In genomic region chr21:15849161-15849560, GRCh38 we compare ENCODE assay signal across 20 cellular contexts.
DNase-seq lines count a peak whose midpoint lies in the region; ATAC-seq, FAIRE-seq and TF ChIP-seq lines count a peak whose summit lies in the region.
"Had no signal": no experiment of that assay in that cellular context is flagged by ENCODE, and none has a peak within 500 bp of the region (broad histone marks: within the 10 kb centered on the region; RNA-seq: fewer than 3 reads in every experiment).

No MANE protein-coding gene starts in this region.

- no peak overlapping the region for H3K14ac ChIP-seq in IMR-90 (replicated peaks; ENCODE audit: low read depth, low read length)

- TF ChIP-seq CTCF in IMR-90 (conservative IDR thresholded peaks at IDR 0.05; ENCODE audit: low read depth, low read length) = no peak
- TF ChIP-seq CTCF in endothelial cell of umbilical vein (IDR thresholded peaks at IDR 0.05; ENCODE audit: extremely low read depth in 1 of 2, insufficient read depth in 1 of 2, low read depth in 1 of 2, low read length in 2 of 2) = no peak
- TF ChIP-seq CTCF in mucosa of descending colon (IDR thresholded peaks at IDR 0.05) = no peak

- FAIRE-seq in endothelial cell of umbilical vein (lab: Jason Lieb, UNC) = no peak

- no peak for TF ChIP-seq POLR2A in IMR-90 (IDR thresholded peaks at IDR 0.05; ENCODE audit: low read depth, low read length)
- no peak for TF ChIP-seq POLR2A in endothelial cell of umbilical vein (IDR thresholded peaks at IDR 0.05; ENCODE audit: low read depth, low read length)

- no peak overlapping the region for H2BK120ac ChIP-seq in IMR-90 (ENCODE audit: low read depth, low read length)

- 20% methylated on average over 1 of the region's 1 CpG; no CpG with 5 or more reads in 1 of the 2 experiments for WGBS in IMR-90 (ENCODE audit: extremely low coverage in 2 of 2, insufficient read length in 1 of 2), 2 experiments

- H3K4me3 ChIP-seq in ACC112 (ENCODE audit: low read depth, low read length) (no peak overlapping the region; the same call in 1 of the 2 replicates), IMR-90 (ENCODE audit: insufficient read depth, low read depth, low read length) (no peak overlapping the region), endothelial cell of umbilical vein (replicated peaks in 1 of 3; ENCODE audit: insufficient read depth in 1 of 3, low read depth in 1 of 3, low read length in 3 of 3) (no peak overlapping the region), mucosa of descending colon (no peak overlapping the region)
- H3K4me3 ChIP-seq: BLaER1 treated with 17β-estradiol and CSF1 and Interleukin-3, amounts not matched to agents 10 nM and 100 nM; SJSA1 had no signal

- no peaks in the 10 kb centered on the region for H3K27me3 ChIP-seq in ACC112 (ENCODE audit: insufficient read depth, low read length)
- no peaks in the 10 kb centered on the region for H3K27me3 ChIP-seq in IMR-90 (ENCODE audit: control insufficient read depth, insufficient read depth, low read length)
- H3K27me3 ChIP-seq in endothelial cell of umbilical vein (ENCODE audit: control insufficient read depth in 2 of 2, insufficient read depth in 2 of 2, low read length in 2 of 2) = no peaks in the 10 kb centered on the region
- H3K27me3 ChIP-seq: BLaER1 treated with 17β-estradiol and CSF1 and Interleukin-3, amounts not matched to agents 10 nM and 100 nM; SJSA1 had no signal

- peaks cover 3% of the 10 kb centered on the region; the same call in 1 of the 2 replicates for H3K36me3 ChIP-seq in ACC112 (ENCODE audit: insufficient read depth, low read length)
- no peaks in the 10 kb centered on the region for H3K36me3 ChIP-seq in IMR-90 (ENCODE audit: control insufficient read depth, insufficient read depth, low read length)
- H3K36me3 ChIP-seq in endothelial cell of umbilical vein (ENCODE audit: control insufficient read depth in 2 of 2, extremely low read depth in 1 of 2, insufficient read depth in 2 of 2, low read length in 2 of 2) = peaks cover 0 to 2% of the 10 kb centered on the region in 2 experiments
- H3K36me3 ChIP-seq in mucosa of descending colon (ENCODE audit: low read depth) = no peaks in the 10 kb centered on the region

- in situ Hi-C loops in IMR-90 (cut with MboI; ENCODE audit: low sequenced_read_pairs) = no loop called here

- no peak overlapping the region for H3K4me2 ChIP-seq in IMR-90 (ENCODE audit: low read depth, low read length)
- peak overlapping the region; percentile 74 for H3K4me2 ChIP-seq in endothelial cell of umbilical vein (ENCODE audit: insufficient read depth, low read length)
- H3K4me2 ChIP-seq: BLaER1 treated with 17β-estradiol and CSF1 and Interleukin-3, amounts not matched to agents 10 nM and 100 nM had no signal

- POLR2A ChIA-PET in IMR-90 (lab: Charles Lee; ENCODE audit: unreplicated experiment) = no interaction called here
- POLR2A ChIA-PET in endothelial cell of umbilical vein (lab: Charles Lee) = no interaction called here

- peak; percentile 2 for DNase-seq in A172 (ENCODE audit: low spot score)
- no peak for DNase-seq in IMR-90
- no peak for DNase-seq in endothelial cell of umbilical vein (ENCODE audit: low read depth, low spot score)
- DNase-seq in NCI-H2107 (lab: John Stamatoyannopoulos, UW) = no peak
- DNase-seq in mucosa of descending colon = no peak
- DNase-seq: Calu3; CD8-positive, alpha-beta T cell; H9; KG1; NCI-H1105 treated with DMSO at 0.1 percent for 48 hours; NCI-H1694 treated with DMSO at 0.1 percent for 48 hours; NCI-H2081 treated with DMSO at 0.1 percent for 48 hours; NCI-H2227 treated with DMSO at 0.1 percent for 48 hours; NCI-H524 treated with DMSO at 0.1 percent for 48 hours; T-helper 1 cell had no signal

- no peak overlapping the region for H2BK5ac ChIP-seq in IMR-90 (ENCODE audit: low read depth, low read length, poor library complexity, severe bottlenecking)

- ATAC-seq in IMR-90 (ENCODE audit: low read depth) = no peak
- ATAC-seq in HG03196 (IDR thresholded peaks at IDR 0.05; ENCODE audit: unreplicated experiment) = no peak
- no peak for ATAC-seq in mucosa of descending colon
- ATAC-seq: CD8-positive, alpha-beta T cell; Right ventricle myocardium inferior had no signal

- no peak overlapping the region; the same call in 1 of the 2 replicates for H3K4ac ChIP-seq in IMR-90 (ENCODE audit: low read depth, low read length)

- H3K9me3 ChIP-seq in IMR-90 (ENCODE audit: control insufficient read depth, insufficient read depth, low read length) (no peaks in the 10 kb centered on the region), endothelial cell of umbilical vein (replicated peaks; ENCODE audit: control insufficient read depth, insufficient read depth, low read length) (no peaks in the 10 kb centered on the region), mucosa of descending colon (no peaks in the 10 kb centered on the region)
- H3K9me3 ChIP-seq: SJSA1 had no signal

- no peak for TF ChIP-seq RAD21 in IMR-90 (IDR thresholded peaks at IDR 0.05; ENCODE audit: low read length)

- no peak overlapping the region for H2AK9ac ChIP-seq in IMR-90 (replicated peaks; ENCODE audit: low read depth, low read length, poor library complexity)

- H3K9me1 ChIP-seq in IMR-90 (ENCODE audit: insufficient read depth, low read length) = no peaks in the 10 kb centered on the region
- no peaks in the 10 kb centered on the region for H3K9me1 ChIP-seq in endothelial cell of umbilical vein (replicated peaks; ENCODE audit: control insufficient read depth, extremely low read depth, insufficient read depth, low read length)

- peak overlapping the region; percentile 74; the same call in 1 of the 2 replicates for H4K5ac ChIP-seq in IMR-90 (ENCODE audit: low read depth, low read length)

- H3K9ac ChIP-seq in IMR-90 (ENCODE audit: low read depth, low read length) (no peak overlapping the region), endothelial cell of umbilical vein (replicated peaks; ENCODE audit: extremely low read depth, insufficient read depth, low read length) (no peak overlapping the region)
- H3K9ac ChIP-seq: BLaER1 treated with 17β-estradiol and CSF1 and Interleukin-3, amounts not matched to agents 10 nM and 100 nM had no signal

- no peak overlapping the region for H4K8ac ChIP-seq in IMR-90 (ENCODE audit: low read depth in 2 of 2, low read length in 2 of 2)

- intact Hi-C loops in IMR-90 (cut with micrococcal nuclease) (no loop called here), endothelial cell of umbilical vein (cut with micrococcal nuclease) (loop anchor here (1.0 to 10.0 kb wide), 2 partner anchors 116 to 784 kb away; partner anchors contain the start of gene NRIP1), mucosa of descending colon (cut with DNase I, micrococcal nuclease) (no loop called here)

- H3K27ac ChIP-seq in ACC112 (ENCODE audit: low read depth, low read length) (peak overlapping the region; percentile 81), IMR-90 (ENCODE audit: insufficient read depth, low read length) (no peak overlapping the region), endothelial cell of umbilical vein (ENCODE audit: insufficient read depth, low read depth, low read length) (peak overlapping the region; percentile 49)
- H3K27ac ChIP-seq: BLaER1 treated with 17β-estradiol and CSF1 and Interleukin-3, amounts not matched to agents 10 nM and 100 nM had no signal

- CTCF ChIA-PET in IMR-90 (lab: Yijun Ruan, JAX) = no interaction called here
- CTCF ChIA-PET in endothelial cell of umbilical vein (lab: Charles Lee) = interaction anchor here (1.3 to 1.5 kb wide), 3 partner anchors 11 to 120 kb away, joined by 3 to 5 read pairs (median 4); no protein-coding TSS in a partner anchor

- no TSS peak for BruUV-seq in IMR-90 (replicated peaks; lab: Mats Ljungman, UMichigan)
- no TSS peak for BruUV-seq in endothelial cell of umbilical vein (replicated peaks; lab: Mats Ljungman, UMichigan)

- H3K79me2 ChIP-seq in ACC112 (ENCODE audit: control insufficient read depth, insufficient read depth, low read length, unreplicated experiment) = no peaks in the 10 kb centered on the region
- H3K79me2 ChIP-seq in endothelial cell of umbilical vein (ENCODE audit: control insufficient read depth, insufficient read depth, low read length) = peaks cover 8% of the 10 kb centered on the region

- H2BK15ac ChIP-seq in IMR-90 (ENCODE audit: low read depth, low read length) = no peak overlapping the region

- H2BK20ac ChIP-seq in IMR-90 (ENCODE audit: low read depth, low read length) = no peak overlapping the region

- H3K23ac ChIP-seq in IMR-90 (ENCODE audit: low read depth, low read length) = no peak overlapping the region; the same call in 1 of the 2 replicates

- H4K91ac ChIP-seq in IMR-90 (ENCODE audit: insufficient read depth, low read depth, low read length) = no peak overlapping the region

- no peak overlapping the region for H3K56ac ChIP-seq in IMR-90 (ENCODE audit: extremely low read depth, insufficient read depth, low read length)

- H3K18ac ChIP-seq in IMR-90 (ENCODE audit: low read depth, low read length) = no peak overlapping the region; the same call in 1 of the 2 replicates

- H2AK5ac ChIP-seq in IMR-90 (ENCODE audit: low read depth, low read length) = no peak overlapping the region

- H3K79me1 ChIP-seq in IMR-90 (ENCODE audit: low read depth in 1 of 2, low read length in 2 of 2) = peaks cover 0 to 12% of the 10 kb centered on the region in 2 experiments; a peak in 3 of 4 replicates

- dilution Hi-C loops in IMR-90 (cut with HindIII; ENCODE audit: low sequenced_read_pairs, unreplicated experiment) = no loop called here
- dilution Hi-C loops in endothelial cell of umbilical vein (cut with MboI; ENCODE audit: extremely low pct_ligation_motif_present, low sequenced_read_pairs) = no loop called here

- H2AFZ ChIP-seq in ACC112 (ENCODE audit: low read length, unreplicated experiment) = no peak overlapping the region
- H2AFZ ChIP-seq in IMR-90 (replicated peaks; ENCODE audit: low read length, poor library complexity) = no peak overlapping the region
- no peak overlapping the region for H2AFZ ChIP-seq in endothelial cell of umbilical vein (ENCODE audit: low read depth, low read length)

- H3K4me1 ChIP-seq in ACC112 (ENCODE audit: control insufficient read depth, insufficient read depth, low read length, unreplicated experiment) (peaks cover 42% of the 10 kb centered on the region), IMR-90 (ENCODE audit: control insufficient read depth, insufficient read depth, low read length) (peaks cover 5% of the 10 kb centered on the region), endothelial cell of umbilical vein (ENCODE audit: control insufficient read depth, extremely low read depth, insufficient read depth, low read length) (peaks cover 56% of the 10 kb centered on the region), mucosa of descending colon (ENCODE audit: low read depth) (peaks cover 8% of the 10 kb centered on the region)
- H3K4me1 ChIP-seq: BLaER1 treated with 17β-estradiol and CSF1 and Interleukin-3, amounts not matched to agents 10 nM and 100 nM had no signal

- no peaks in the 10 kb centered on the region for H4K20me1 ChIP-seq in IMR-90 (ENCODE audit: insufficient read depth, low read length)
- no peaks in the 10 kb centered on the region for H4K20me1 ChIP-seq in endothelial cell of umbilical vein (replicated peaks; ENCODE audit: control insufficient read depth, extremely low read depth, insufficient read depth, low read length)

TF ChIP-seq in IMR-90, 13 proteins besides CTCF, POLR2A, EP300 and RAD21 (continues in another document):
- no peak for TF ChIP-seq RFX5 (IDR thresholded peaks at IDR 0.05; ENCODE audit: low read depth, low read length)

TF ChIP-seq in endothelial cell of umbilical vein, 7 proteins besides CTCF, POLR2A, EP300 and RAD21 (continues in another document):
- TF ChIP-seq POLR2AphosphoS5 (IDR thresholded peaks at IDR 0.05; ENCODE audit: insufficient read depth, low read depth, low read length) = no peak
